In genomic region chr2:172962824-172963223, GRCh38 we compare ENCODE assay signal across 14 cellular contexts.
DNase-seq lines count a peak whose midpoint lies in the region; ATAC-seq, FAIRE-seq and TF ChIP-seq lines count a peak whose summit lies in the region.
"Had no signal": no experiment of that assay in that cellular context is flagged by ENCODE, and none has a peak within 500 bp of the region (broad histone marks: within the 10 kb centered on the region; RNA-seq: fewer than 3 reads in every experiment).

No MANE protein-coding gene starts in this region.

- no peak for TF ChIP-seq POLR2A in HepG2 (IDR thresholded peaks at IDR 0.05; ENCODE audit: insufficient read depth in 1 of 2, low read depth in 2 of 2, low read length in 2 of 2)

- DNase-seq in HepG2 (ENCODE audit: low spot score) (no peak), PC-9 (peak; percentile 36 to 77), epithelial cell of esophagus (ENCODE audit: low read depth) (peak; percentile 84)
- DNase-seq in stimulated activated naive CD8-positive, alpha-beta T cell treated with anti-CD3 and anti-CD28 coated beads, Interleukin-15, amount 100 ng/mL, for 72 hours, result peak in 1 of 2 donors; percentile 19
- DNase-seq: CD8-positive, alpha-beta memory T cell; H7; NCI-H524 had no signal

- H3K9me3 ChIP-seq in liver (ENCODE audit: control insufficient read depth in 4 of 4, low read length in 3 of 4), result no peaks in the 10 kb centered on the region
- H3K9me3 ChIP-seq in HepG2 (ENCODE audit: low read length), result no peaks in the 10 kb centered on the region
- H3K9me3 ChIP-seq in PC-9 (ENCODE audit: insufficient read depth, low read depth), result peaks cover 22% of the 10 kb centered on the region

- WGBS in liver, result 82% methylated on average over 2 of the region's 2 CpGs
- 0% methylated on average over 2 of the region's 2 CpGs for WGBS in HepG2 (ENCODE audit: low lambda C conversion rate)

- POLR2A ChIA-PET in HepG2 (lab: Yijun Ruan, JAX) (no interaction called here), PC-9 (lab: Charles Lee; ENCODE audit: unreplicated experiment) (no interaction called here)

- no peaks in the 10 kb centered on the region for H3K9me3 Mint-ChIP-seq in stimulated activated naive CD8-positive, alpha-beta T cell treated with anti-CD3 and anti-CD28 coated beads, Interleukin-15, amount 100 ng/mL, for 72 hours
- H3K9me3 Mint-ChIP-seq: brain; CD8-positive, alpha-beta memory T cell had no signal

- H3K4me3 Mint-ChIP-seq in stimulated activated naive CD8-positive, alpha-beta T cell treated with anti-CD3 and anti-CD28 coated beads, Interleukin-15, amount 100 ng/mL, for 72 hours, result no peak overlapping the region
- H3K4me3 Mint-ChIP-seq: brain; CD8-positive, alpha-beta memory T cell had no signal

- no peaks in the 10 kb centered on the region for H4K20me1 ChIP-seq in HepG2 (ENCODE audit: insufficient read depth, low read length)
- no peaks in the 10 kb centered on the region for H4K20me1 ChIP-seq in PC-9 (ENCODE audit: insufficient read depth)

- H3K36me3 ChIP-seq in liver (ENCODE audit: control insufficient read depth in 4 of 4, insufficient read depth in 3 of 4, low read depth in 1 of 4, low read length in 3 of 4) (no peaks in the 10 kb centered on the region), HepG2 (replicated peaks in 1 of 2; ENCODE audit: control insufficient read depth in 1 of 2, insufficient read depth in 2 of 2, low read length in 2 of 2) (no peaks in the 10 kb centered on the region), PC-9 (ENCODE audit: low read depth) (0 out of 2 replicates have a peak, but pooled peaks cover 5% of the 10 kb centered on the region)

- ATAC-seq in HepG2, result no peak
- peak; percentile 78 for ATAC-seq in stimulated activated naive CD8-positive, alpha-beta T cell treated with anti-CD3 and anti-CD28 coated beads, Interleukin-15, amount 100 ng/mL, for 72 hours
- no peak for ATAC-seq in HG02642 (IDR thresholded peaks at IDR 0.05; ENCODE audit: poor library complexity, unreplicated experiment)
- no peak for ATAC-seq in GM18907 (IDR thresholded peaks at IDR 0.05; ENCODE audit: unreplicated experiment)
- ATAC-seq in GM18502 (IDR thresholded peaks at IDR 0.05; ENCODE audit: poor library complexity, unreplicated experiment), result no peak

- H3K9ac ChIP-seq in liver (ENCODE audit: low read depth in 1 of 2, low read length in 2 of 2), result no peak overlapping the region
- no peak overlapping the region for H3K9ac ChIP-seq in HepG2 (ENCODE audit: insufficient read depth, low read depth, low read length)

- in situ Hi-C loops in HepG2 (cut with HindIII; ENCODE audit: extremely low pct_ligation_motif_present, low pct_unique_long_range_greater_than_20kb), result no loop called here

- H3K27me3 Mint-ChIP-seq in stimulated activated naive CD8-positive, alpha-beta T cell treated with anti-CD3 and anti-CD28 coated beads, Interleukin-15, amount 100 ng/mL, for 72 hours, result no peaks in the 10 kb centered on the region
- H3K27me3 Mint-ChIP-seq: brain had no signal

- H3K4me3 ChIP-seq in liver (ENCODE audit: low read depth in 1 of 3, low read length in 3 of 3) (no peak overlapping the region), HepG2 (replicated peaks in 1 of 3; ENCODE audit: insufficient read depth in 1 of 3, low read depth in 2 of 3, low read length in 3 of 3) (no peak overlapping the region), PC-9 (no peak overlapping the region), epithelial cell of esophagus (ENCODE audit: low read length) (no peak overlapping the region)

- TF ChIP-seq EP300 in HepG2 (IDR thresholded peaks at IDR 0.05; ENCODE audit: low read depth in 2 of 2, low read length in 2 of 2) (no peak), HepG2 (CRISPR knock-in tag; IDR thresholded peaks at IDR 0.05; ENCODE audit: borderline replicate concordance) (no peak)

- H3K27me3 ChIP-seq in liver (ENCODE audit: control insufficient read depth in 4 of 4, insufficient read depth in 4 of 4, low read length in 3 of 4), result no peaks in the 10 kb centered on the region
- H3K27me3 ChIP-seq in HepG2 (ENCODE audit: control insufficient read depth in 1 of 2, insufficient read depth in 2 of 2, low read length in 2 of 2), result peaks cover 0 to 2% of the 10 kb centered on the region in 2 experiments; a peak in 1 of 5 replicates
- no peaks in the 10 kb centered on the region for H3K27me3 ChIP-seq in PC-9 (ENCODE audit: insufficient read depth, low read depth)

- CTCF ChIA-PET in HepG2 (lab: Yijun Ruan, JAX; ENCODE audit: low intra/inter-chr PET ratio, low total read pairs) (no interaction called here), PC-9 (lab: Charles Lee) (no interaction called here)

- H3K4me1 ChIP-seq in liver (ENCODE audit: control insufficient read depth in 4 of 4, insufficient read depth in 4 of 4, low read length in 3 of 4) (peaks cover 4 to 18% (median 9%) of the 10 kb centered on the region in 4 donors), HepG2 (ENCODE audit: insufficient read depth, low read length) (peaks cover 17% of the 10 kb centered on the region), PC-9 (replicated peaks; ENCODE audit: insufficient read depth) (peaks cover 23% of the 10 kb centered on the region)

- peak overlapping the region; percentile 54 to 64 for H3K27ac Mint-ChIP-seq in stimulated activated naive CD8-positive, alpha-beta T cell treated with anti-CD3 and anti-CD28 coated beads, Interleukin-15, amount 100 ng/mL, for 72 hours
- H3K27ac Mint-ChIP-seq: brain; CD8-positive, alpha-beta memory T cell had no signal

- no peak for FAIRE-seq in HepG2 (lab: Jason Lieb, UNC)
- FAIRE-seq: GM18507 had no signal

- H3K27ac ChIP-seq in liver (ENCODE audit: low read depth in 1 of 2, low read length in 2 of 2), result no peak overlapping the region
- no peak overlapping the region for H3K27ac ChIP-seq in HepG2 (ENCODE audit: extremely low read length, insufficient read depth, low read length)
- H3K27ac ChIP-seq in PC-9, result peak overlapping the region; percentile 67
- H3K27ac ChIP-seq: VCaP had no signal

- no peaks in the 10 kb centered on the region for H3K9me2 ChIP-seq in PC-9 (ENCODE audit: insufficient read depth)

- intact Hi-C loops in HepG2 (cut with micrococcal nuclease; ENCODE audit: unreplicated experiment), result no loop called here
- intact Hi-C loops in PC-9 (cut with micrococcal nuclease; ENCODE audit: unreplicated experiment), result no loop called here

- no peaks in the 10 kb centered on the region for H3K79me2 ChIP-seq in HepG2 (ENCODE audit: insufficient read depth, low read length)
- H3K79me2 ChIP-seq in PC-9 (ENCODE audit: low read depth), result no peaks in the 10 kb centered on the region

- H3K4me1 Mint-ChIP-seq in stimulated activated naive CD8-positive, alpha-beta T cell treated with anti-CD3 and anti-CD28 coated beads, Interleukin-15, amount 100 ng/mL, for 72 hours, result peaks cover 68% of the 10 kb centered on the region
- H3K4me1 Mint-ChIP-seq: CD8-positive, alpha-beta memory T cell had no signal

- no peak overlapping the region for H3K4me2 ChIP-seq in HepG2 (ENCODE audit: low read depth, low read length)
- H3K4me2 ChIP-seq in PC-9, result peak overlapping the region; percentile 29

- no TSS peak for BruUV-seq in HepG2 (replicated peaks; lab: Mats Ljungman, UMichigan)
- no TSS peak for BruUV-seq in PC-9 (replicated peaks; lab: Mats Ljungman, UMichigan)

- peaks cover 9% of the 10 kb centered on the region; the same call in 1 of the 2 replicates for H3F3A ChIP-seq in PC-9 (ENCODE audit: insufficient read depth, low read depth)

- H2AFZ ChIP-seq in HepG2 (ENCODE audit: low read length) (no peak overlapping the region), PC-9 (peak overlapping the region; percentile 16)

- TF ChIP-seq CTCF in liver (IDR thresholded peaks at IDR 0.05; ENCODE audit: low read depth, low read length, missing input control) (no peak), HepG2 (CRISPR knock-in tag; IDR thresholded peaks at IDR 0.05) (no peak), PC-9 (conservative IDR thresholded peaks at IDR 0.05) (no peak), epithelial cell of esophagus (IDR thresholded peaks at IDR 0.05; ENCODE audit: insufficient read depth, low read depth, low read length, missing control alignments) (no peak)

- TF ChIP-seq RAD21 in liver (IDR thresholded peaks at IDR 0.05) (no peak), HepG2 (CRISPR knock-in tag; IDR thresholded peaks at IDR 0.05) (no peak)

TF ChIP-seq in liver, 16 proteins besides CTCF, POLR2A, EP300 and RAD21:
- TF ChIP-seq SP1 (IDR thresholded peaks at IDR 0.05) (no peak), GABPA (IDR thresholded peaks at IDR 0.05 in 1 of 2, conservative IDR thresholded peaks at IDR 0.05 in 1 of 2) (no peak), NR2F2 (IDR thresholded peaks at IDR 0.05) (peak; percentile 48)

TF ChIP-seq in HepG2, 621 proteins besides CTCF, POLR2A, EP300 and RAD21:
- TF ChIP-seq PAF1 (CRISPR knock-in tag; IDR thresholded peaks at IDR 0.05) (no peak), ARHGAP35 (CRISPR knock-in tag; IDR thresholded peaks at IDR 0.05; ENCODE audit: borderline replicate concordance) (no peak), LRRFIP1 (CRISPR knock-in tag; conservative IDR thresholded peaks at IDR 0.05) (no peak), ZNF639 (CRISPR knock-in tag; conservative IDR thresholded peaks at IDR 0.05) (no peak), IRF2 (CRISPR knock-in tag; IDR thresholded peaks at IDR 0.05) (no peak)
TF ChIP-seq in HepG2: peak in this region for 0.
